ENCODE assay signal across 8 cellular contexts in genomic region chr9:127915801-127916664, GRCh38. TPM values are rescaled to one million over a fixed set of nuclear protein-coding genes. Genes with fewer than 3 reads are reported as not detected.
DNase-seq lines count a peak whose midpoint lies in the region; ATAC-seq and TF ChIP-seq lines count a peak whose summit lies in the region.

No MANE protein-coding gene starts in this region.

- peaks cover 1 to 8% (median 7%) of the 10 kb centered on the region in 3 donors for H3K27me3 Mint-ChIP-seq in CD14-positive monocyte (ENCODE audit: low read depth in 3 of 3)
- no peaks in the 10 kb centered on the region for H3K27me3 Mint-ChIP-seq in activated T-cell treated with anti-CD3 and anti-CD28 coated beads, Interleukin-2, amount 50 U/mL, for 72 hours (ENCODE audit: low read depth)
- H3K27me3 Mint-ChIP-seq in stimulated activated memory B cell treated with anti-CD40 and anti-IgM and Interleukin-4, amounts not matched to agents 10 μg/mL and 1 μg/mL and 100 μg/mL, for 72 hours, result no peaks in the 10 kb centered on the region

- H3K36me3 ChIP-seq in HEK293 (ENCODE audit: control insufficient read depth in 2 of 2, insufficient read depth in 1 of 2, low read length in 2 of 2) (peaks cover 0 to 21% of the 10 kb centered on the region in 2 experiments; a peak in 2 of 3 replicates), hepatocyte (replicated peaks; ENCODE audit: insufficient read depth, low read depth) (no peaks in the 10 kb centered on the region)

- peak overlapping the region; percentile 86 for H3K4me2 ChIP-seq in hepatocyte

- 67% methylated on average over 22 of the region's 23 CpGs for WGBS in hepatocyte (ENCODE audit: low lambda C conversion rate, missing lambda C conversion rate)

- H3K4me1 ChIP-seq in HEK293 (ENCODE audit: control insufficient read depth, insufficient read depth, low read length), result peaks cover 3% of the 10 kb centered on the region; the same call in 1 of the 2 replicates
- H3K4me1 ChIP-seq in hepatocyte (ENCODE audit: insufficient read depth), result peaks cover 21% of the 10 kb centered on the region

- H3K9me2 ChIP-seq in hepatocyte (replicated peaks; ENCODE audit: insufficient read depth), result no peaks in the 10 kb centered on the region

- H3K27ac ChIP-seq in HEK293 (ENCODE audit: extremely low read depth, low read depth, low read length), result no peak overlapping the region
- no peak overlapping the region for H3K27ac ChIP-seq in hepatocyte

- no peaks in the 10 kb centered on the region for H3K27me3 ChIP-seq in hepatocyte

- intact Hi-C loops in CD14-positive monocyte (cut with micrococcal nuclease), result loop anchor here (5.0 kb wide), 6 partner anchors 54 to 694 kb away; partner anchors contain the start of genes CDK9 (in 1 of the 2), SH2D3C (in 1 of the 2) and TOR2A (in 1 of the 2)

- H3K36me3 Mint-ChIP-seq in CD14-positive monocyte, result peaks cover 23 to 28% of the 10 kb centered on the region in 2 donors
- peaks cover 0 to 2% of the 10 kb centered on the region in 2 donors for H3K36me3 Mint-ChIP-seq in activated T-cell treated with anti-CD3 and anti-CD28 coated beads, Interleukin-2, amount 50 U/mL, for 72 hours (ENCODE audit: insufficient read depth in 2 of 2)
- peaks cover 43% of the 10 kb centered on the region for H3K36me3 Mint-ChIP-seq in stimulated activated memory B cell treated with anti-CD40 and anti-IgM and Interleukin-4, amounts not matched to agents 10 μg/mL and 1 μg/mL and 100 μg/mL, for 72 hours

- H4K20me1 ChIP-seq in hepatocyte (ENCODE audit: insufficient read depth, poor library complexity, severe bottlenecking), result no peaks in the 10 kb centered on the region

- DNase-seq in CD14-positive monocyte (ENCODE audit: low spot score), result no peak
- no peak for DNase-seq in activated T-cell treated with anti-CD3 and anti-CD28 coated beads, Interleukin-2, amount 50 U/mL, for 72 hours
- no peak for DNase-seq in hepatocyte (ENCODE audit: low spot score)
- DNase-seq in NCI-H69 (lab: John Stamatoyannopoulos, UW), result no peak
- DNase-seq in COR-L47 (lab: John Stamatoyannopoulos, UW), result no peak

- CTCF ChIA-PET in HEK293 (lab: Yijun Ruan, JAX), result interaction anchor here (0.7 to 8.1 kb wide), 5 partner anchors 46 to 326 kb away, joined by 3 to 46 read pairs (median 4); partner anchors contain the start of gene TOR2A

- POLR2A ChIA-PET in HEK293 (lab: Yijun Ruan, JAX), result interaction anchor here (1.2 to 1.8 kb wide), 4 partner anchors 9 to 182 kb away, joined by 3 to 9 read pairs (median 5); partner anchors contain the start of gene ST6GALNAC6

- TF ChIP-seq CTCF in CD14-positive monocyte (IDR thresholded peaks at IDR 0.05) (no peak), HEK293 (tag by site-specific recombination; IDR thresholded peaks at IDR 0.05) (no peak), hepatocyte (IDR thresholded peaks at IDR 0.05; ENCODE audit: poor library complexity) (no peak)

- H3K79me2 ChIP-seq in hepatocyte, result no peaks in the 10 kb centered on the region

- peaks cover 60% of the 10 kb centered on the region for H3K4me1 Mint-ChIP-seq in CD14-positive monocyte
- peaks cover 81% of the 10 kb centered on the region for H3K4me1 Mint-ChIP-seq in activated T-cell treated with anti-CD3 and anti-CD28 coated beads, Interleukin-2, amount 50 U/mL, for 72 hours (ENCODE audit: low read depth)
- H3K4me1 Mint-ChIP-seq in stimulated activated memory B cell treated with anti-CD40 and anti-IgM and Interleukin-4, amounts not matched to agents 10 μg/mL and 1 μg/mL and 100 μg/mL, for 72 hours, result peaks cover 81% of the 10 kb centered on the region

- H3K4me3 Mint-ChIP-seq in CD14-positive monocyte, result peak overlapping the region; percentile 81 to 86
- H3K4me3 Mint-ChIP-seq in activated T-cell treated with anti-CD3 and anti-CD28 coated beads, Interleukin-2, amount 50 U/mL, for 72 hours, result peak overlapping the region; percentile 80 to 84
- H3K4me3 Mint-ChIP-seq in stimulated activated memory B cell treated with anti-CD40 and anti-IgM and Interleukin-4, amounts not matched to agents 10 μg/mL and 1 μg/mL and 100 μg/mL, for 72 hours, result peak overlapping the region; percentile 92

- H3K4me3 ChIP-seq in HEK293 (ENCODE audit: low read depth, low read length) (no peak overlapping the region; the same call in 1 of the 2 replicates), hepatocyte (peak overlapping the region; percentile 35)

- peak overlapping the region; percentile 62 for H2AFZ ChIP-seq in hepatocyte

- H3K27ac Mint-ChIP-seq in CD14-positive monocyte, result peak overlapping the region in 5 of 7 donors; percentile 41 to 59 (median 50)
- H3K27ac Mint-ChIP-seq in activated T-cell treated with anti-CD3 and anti-CD28 coated beads, Interleukin-2, amount 50 U/mL, for 72 hours, result peak overlapping the region; percentile 65
- peak overlapping the region; percentile 91 for H3K27ac Mint-ChIP-seq in stimulated activated memory B cell treated with anti-CD40 and anti-IgM and Interleukin-4, amounts not matched to agents 10 μg/mL and 1 μg/mL and 100 μg/mL, for 72 hours

- ATAC-seq in activated T-cell treated with anti-CD3 and anti-CD28 coated beads, Interleukin-2, amount 50 U/mL, for 72 hours (replicated peaks in 1 of 2), result no peak
- peak; percentile 56 for ATAC-seq in stimulated activated memory B cell treated with anti-CD40 and anti-IgM and Interleukin-4, amounts not matched to agents 10 μg/mL and 1 μg/mL and 100 μg/mL, for 72 hours
- ATAC-seq in HG02852 (IDR thresholded peaks at IDR 0.05; ENCODE audit: unreplicated experiment), result no peak

- peaks cover 0 to 1% (median 0%) of the 10 kb centered on the region in 7 donors for H3K9me3 Mint-ChIP-seq in CD14-positive monocyte
- H3K9me3 Mint-ChIP-seq in activated T-cell treated with anti-CD3 and anti-CD28 coated beads, Interleukin-2, amount 50 U/mL, for 72 hours, result no peaks in the 10 kb centered on the region
- H3K9me3 Mint-ChIP-seq in stimulated activated memory B cell treated with anti-CD40 and anti-IgM and Interleukin-4, amounts not matched to agents 10 μg/mL and 1 μg/mL and 100 μg/mL, for 72 hours, result no peaks in the 10 kb centered on the region

- H3K9me3 ChIP-seq in HEK293 (ENCODE audit: control insufficient read depth, insufficient read depth, low read depth, low read length) (no peaks in the 10 kb centered on the region), hepatocyte (ENCODE audit: low read depth) (no peaks in the 10 kb centered on the region)

TF ChIP-seq in HEK293, 187 proteins besides CTCF, POLR2A, EP300 and RAD21:
- 0 out of 2 replicates have a peak, but pooled peaks have one; percentile 42 for TF ChIP-seq ZNF600 (tag by site-specific recombination; IDR thresholded peaks at IDR 0.05)
- TF ChIP-seq ZNF670 (tag by site-specific recombination; IDR thresholded peaks at IDR 0.05; ENCODE audit: low read depth), result no peak
- no peak for TF ChIP-seq TCF7L2 (IDR thresholded peaks at IDR 0.05; ENCODE audit: borderline replicate concordance, low read depth, low read length)
- TF ChIP-seq IKZF3 (tag by site-specific recombination; IDR thresholded peaks at IDR 0.05), result no peak
- no peak for TF ChIP-seq ZNF19 (tag by site-specific recombination; IDR thresholded peaks at IDR 0.05; ENCODE audit: low read depth)
- no peak for TF ChIP-seq ZNF138 (tag by site-specific recombination; IDR thresholded peaks at IDR 0.05; ENCODE audit: borderline replicate concordance)
- 0 out of 2 replicates have a peak, but pooled peaks have one; percentile 15 for TF ChIP-seq REST (tag by site-specific recombination; IDR thresholded peaks at IDR 0.05)

RNA-seq across cellular contexts. Expression of gene ST6GALNAC4, which starts 0.8 kb away (rescaled TPM):
- 10 to 100 TPM in 1 of 2 donors, 1 to 10 TPM in 1; 8.9 to 10.3 TPM for polyA plus RNA-seq in CD14-positive monocyte
- 10 to 100 TPM; 28.1 to 30.5 TPM for total RNA-seq in activated T-cell treated with anti-CD3 and anti-CD28 coated beads, Interleukin-2, amount 50 U/mL, for 72 hours
- total RNA-seq in hepatocyte, result 13.2 and 14.6 TPM in 2 replicates
- polyA plus RNA-seq in hepatocyte, result 14.3 and 15.2 TPM in 2 replicates

RNA-seq across cellular contexts. Expression of gene PIP5KL1, which starts 14.5 kb away (rescaled TPM):
- polyA plus RNA-seq in CD14-positive monocyte (under 1 TPM; 0.31 to 0.57 TPM), hepatocyte (1.4 and 2.5 TPM in 2 replicates)
- total RNA-seq in activated T-cell treated with anti-CD3 and anti-CD28 coated beads, Interleukin-2, amount 50 U/mL, for 72 hours, result 1 to 10 TPM; 4.4 to 6.4 TPM
- 1.6 and 3.7 TPM in 2 replicates for total RNA-seq in hepatocyte

RNA-seq across cellular contexts. Expression of gene ST6GALNAC6, which starts 16.6 kb away (rescaled TPM):
- polyA plus RNA-seq in CD14-positive monocyte, result 10 to 100 TPM in 1 of 2 donors, 1 to 10 TPM in 1; 8.2 to 12.0 TPM
- total RNA-seq in activated T-cell treated with anti-CD3 and anti-CD28 coated beads, Interleukin-2, amount 50 U/mL, for 72 hours, result 10 to 100 TPM; 74.4 to 75.6 TPM
- 31.8 and 37.3 TPM in 2 replicates for total RNA-seq in hepatocyte
- polyA plus RNA-seq in hepatocyte, result 47.7 and 61.2 TPM in 2 replicates

RNA-seq across cellular contexts. Expression of gene DPM2, which starts 21.6 kb away (rescaled TPM):
- 10 to 100 TPM; 25.4 to 28.7 TPM for polyA plus RNA-seq in CD14-positive monocyte
- 10 to 100 TPM; 44.2 to 51.1 TPM for total RNA-seq in activated T-cell treated with anti-CD3 and anti-CD28 coated beads, Interleukin-2, amount 50 U/mL, for 72 hours
- total RNA-seq in hepatocyte, result 19.2 and 22.4 TPM in 2 replicates
- 57.1 and 61.9 TPM in 2 replicates for polyA plus RNA-seq in hepatocyte

RNA-seq across cellular contexts. Expression of gene AK1, which starts 38.6 kb away (rescaled TPM):
- polyA plus RNA-seq in CD14-positive monocyte (not detected), hepatocyte (85.9 and 91.3 TPM in 2 replicates)
- total RNA-seq in activated T-cell treated with anti-CD3 and anti-CD28 coated beads, Interleukin-2, amount 50 U/mL, for 72 hours, result 10 to 100 TPM; 37.7 to 41.9 TPM
- 28.3 and 39.8 TPM in 2 replicates for total RNA-seq in hepatocyte
